ENCODE assay signal across 27 cellular contexts in genomic region chr1:207651583-207651982, GRCh38.
"Had no signal": no experiment of that assay in that cellular context is flagged by ENCODE, and none has a peak within 500 bp of the region (broad histone marks: within the 10 kb centered on the region; RNA-seq: fewer than 3 reads in every experiment).

No MANE protein-coding gene starts in this region.

- H3K27me3 ChIP-seq: left lung, neural progenitor cell, right atrium auricular region, right lobe of liver, tibial nerve, uterus had no signal

- H3K4me3 ChIP-seq: left lung, lower lobe of right lung, neural progenitor cell, psoas muscle, right atrium auricular region, right lobe of liver, smooth muscle cell, tibial nerve, uterus had no signal

- H3K4me1 ChIP-seq: left lung, lower lobe of right lung, parathyroid adenoma, psoas muscle, right atrium auricular region, right lobe of liver, tibial nerve, uterus had no signal

- H3K9ac ChIP-seq: neural progenitor cell, parathyroid adenoma had no signal

- H3K9me3 ChIP-seq: left lung, lower lobe of right lung, neutrophil, psoas muscle, right atrium auricular region, right lobe of liver, tibial nerve, uterus had no signal

- DNase-seq: hippocampal formation; kidney; left colon; left lung; lower lobe of right lung; mammary epithelial cell; mesenchymal stem cell; naive B cell; natural killer cell; nephron progenitor cell; occipital lobe; psoas muscle; right lobe of liver; stimulated activated CD4-positive, alpha-beta T cell treated with anti-CD3 and anti-CD28 coated beads, Interleukin-1b, Interleukin-23, amount 100 ng/mL, for 48 hours; stimulated activated CD4-positive, alpha-beta T cell treated with anti-CD3 and anti-CD28 coated beads, Interleukin-2, amount 100 ng/mL, for 48 hours; stimulated activated CD4-positive, alpha-beta T cell treated with anti-CD3 and anti-CD28 coated beads, Interleukin-4, amount 100 ng/mL, for 4 hours; stimulated activated CD8-positive, alpha-beta memory T cell treated with anti-CD3 and anti-CD28 coated beads, Interleukin-4, amount 100 ng/mL, for 48 hours; stimulated activated naive CD4-positive, alpha-beta T cell treated with Interleukin-2 at 50 U/mL for 16 hours; stimulated activated naive CD8-positive, alpha-beta T cell treated with anti-CD3 and anti-CD28 coated beads, Interleukin-15, amount 100 ng/mL, for 72 hours; substantia nigra; uterus had no signal

- H3K27ac ChIP-seq: left lung, lower lobe of right lung, neural progenitor cell, neutrophil, parathyroid adenoma, psoas muscle, right atrium auricular region, right lobe of liver, tibial nerve, uterus had no signal

- H3K36me3 ChIP-seq: left lung, lower lobe of right lung, neural progenitor cell, neutrophil, right atrium auricular region, right lobe of liver, tibial nerve, uterus had no signal
